Comparison of ENCODE assay signal across 25 cellular contexts in genomic region chrY:14644161-14644952, GRCh38.
DNase-seq lines count a peak whose midpoint lies in the region; ATAC-seq, FAIRE-seq and TF ChIP-seq lines count a peak whose summit lies in the region.
"Had no signal": no experiment of that assay in that cellular context is flagged by ENCODE, and none has a peak within 500 bp of the region (broad histone marks: within the 10 kb centered on the region; RNA-seq: fewer than 3 reads in every experiment).

No MANE protein-coding gene starts in this region.

- ATAC-seq in HepG2 (peak; percentile 51; the same call in 2 of the 3 replicates), right lobe of liver (no peak), RWPE2 (ENCODE audit: low read depth) (peak; percentile 88), HG02571 (IDR thresholded peaks at IDR 0.05; ENCODE audit: unreplicated experiment) (no peak)
- ATAC-seq: activated CD4-positive, alpha-beta T cell treated with anti-CD3 and anti-CD28 coated beads for 36 hours; left colon; naive thymus-derived CD8-positive, alpha-beta T cell; right cardiac atrium; upper lobe of right lung had no signal

- no peak overlapping the region for H4K8ac ChIP-seq in trophoblast cell (ENCODE audit: low read depth, low read length)

- no peak overlapping the region for H3K23ac ChIP-seq in trophoblast cell (ENCODE audit: low read length)

- H3K4me1 ChIP-seq in HepG2 (ENCODE audit: insufficient read depth, low read length) (peaks cover 26% of the 10 kb centered on the region), right lobe of liver (no peaks in the 10 kb centered on the region), RWPE2 (ENCODE audit: insufficient read depth, poor library complexity, severe bottlenecking) (peaks cover 9% of the 10 kb centered on the region), trophoblast cell (ENCODE audit: control insufficient read depth in 1 of 2, insufficient read depth in 2 of 2, low read length in 2 of 2) (no peaks in the 10 kb centered on the region)
- H3K4me1 ChIP-seq: esophagus squamous epithelium, upper lobe of right lung had no signal

- no peak overlapping the region for H2BK5ac ChIP-seq in trophoblast cell (ENCODE audit: low read depth, low read length, poor library complexity)

- CTCF ChIA-PET in HepG2 (lab: Yijun Ruan, JAX; ENCODE audit: low intra/inter-chr PET ratio, low total read pairs), result no interaction called here

- H3K4ac ChIP-seq in trophoblast cell (ENCODE audit: low read depth, low read length), result no peak overlapping the region

- in situ Hi-C loops in HepG2 (cut with HindIII; ENCODE audit: extremely low pct_ligation_motif_present, low pct_unique_long_range_greater_than_20kb), result no loop called here

- no peak overlapping the region for H4K12ac ChIP-seq in trophoblast cell (ENCODE audit: low read depth, low read length)

- TF ChIP-seq RAD21 in HepG2 (CRISPR knock-in tag; IDR thresholded peaks at IDR 0.05), result no peak

- no peak for TF ChIP-seq POLR2A in HepG2 (IDR thresholded peaks at IDR 0.05; ENCODE audit: insufficient read depth in 1 of 2, low read depth in 2 of 2, low read length in 2 of 2)
- TF ChIP-seq POLR2A in right lobe of liver (IDR thresholded peaks at IDR 0.05), result no peak

- H3K36me3 ChIP-seq in HepG2 (replicated peaks in 1 of 2; ENCODE audit: control insufficient read depth in 1 of 2, insufficient read depth in 2 of 2, low read length in 2 of 2) (no peaks in the 10 kb centered on the region), right lobe of liver (no peaks in the 10 kb centered on the region), RWPE2 (ENCODE audit: low read depth) (no peaks in the 10 kb centered on the region), trophoblast cell (ENCODE audit: control insufficient read depth in 1 of 2, insufficient read depth in 2 of 2, low read length in 2 of 2) (peaks cover 0 to 6% of the 10 kb centered on the region in 2 experiments)
- H3K36me3 ChIP-seq: esophagus squamous epithelium, upper lobe of right lung had no signal

- H3K79me2 ChIP-seq in HepG2 (ENCODE audit: insufficient read depth, low read length) (no peaks in the 10 kb centered on the region), trophoblast cell (ENCODE audit: control insufficient read depth, insufficient read depth, low read length, poor library complexity) (no peaks in the 10 kb centered on the region)

- H2AK5ac ChIP-seq in trophoblast cell (ENCODE audit: low read length), result no peak overlapping the region

- H3K27me3 ChIP-seq in HepG2 (ENCODE audit: control insufficient read depth in 1 of 2, insufficient read depth in 2 of 2, low read length in 2 of 2) (no peaks in the 10 kb centered on the region), right lobe of liver (no peaks in the 10 kb centered on the region), RWPE2 (ENCODE audit: insufficient read depth, poor library complexity, severe bottlenecking) (no peaks in the 10 kb centered on the region), trophoblast cell (ENCODE audit: insufficient read depth, low read length) (no peaks in the 10 kb centered on the region)
- H3K27me3 ChIP-seq: esophagus squamous epithelium, upper lobe of right lung had no signal

- no TSS peak for BruUV-seq in HepG2 (replicated peaks; lab: Mats Ljungman, UMichigan)

- intact Hi-C loops in HepG2 (cut with micrococcal nuclease; ENCODE audit: unreplicated experiment), result no loop called here
- intact Hi-C loops in right lobe of liver (cut with DNase I), result no loop called here

- H3K9me3 ChIP-seq in HepG2 (ENCODE audit: low read length) (no peaks in the 10 kb centered on the region), right lobe of liver (no peaks in the 10 kb centered on the region), RWPE2 (ENCODE audit: severe bottlenecking) (no peaks in the 10 kb centered on the region), trophoblast cell (ENCODE audit: insufficient read depth, low read depth, low read length) (no peaks in the 10 kb centered on the region)
- H3K9me3 ChIP-seq: esophagus squamous epithelium, upper lobe of right lung had no signal

- DNase-seq in HepG2 (ENCODE audit: low spot score) (peak; percentile 12), right lobe of liver (no peak), RWPE2 (ENCODE audit: low spot score) (no peak), fibroblast of pulmonary artery (ENCODE audit: low read depth) (peak; percentile 50), stromal cell of bone marrow (ENCODE audit: low read depth) (peak; percentile 28), trophoblast cell (no peak), occipital lobe (lab: John Stamatoyannopoulos, UW) (no peak)
- DNase-seq: 8988T; activated CD4-positive, alpha-beta T cell treated with anti-CD3 and anti-CD28 coated beads for 36 hours; activated naive CD4-positive, alpha-beta T cell treated with anti-CD3 and anti-CD28 coated beads for 36 hours; activated T-cell treated with anti-CD3 and anti-CD28 coated beads, Interleukin-2, amount 50 U/mL, for 48 hours; amygdala; esophagus squamous epithelium; H9; Kasumi-1; left colon; naive thymus-derived CD8-positive, alpha-beta T cell; NCI-H1092 treated with DMSO at 0.1 percent for 48 hours; NCI-H2081 treated with DMSO at 0.1 percent for 48 hours; NCI-H510A treated with DMSO at 0.1 percent for 48 hours; right cardiac atrium; stimulated activated CD4-positive, alpha-beta T cell treated with anti-CD3 and anti-CD28 coated beads, Interleukin-15, amount 100 ng/mL, for 24 hours; upper lobe of right lung had no signal

- WGBS in HepG2 (ENCODE audit: low lambda C conversion rate), result 68% methylated on average over 5 of the region's 6 CpGs
- WGBS in right lobe of liver (ENCODE audit: insufficient coverage, low coverage, low lambda C conversion rate, missing lambda C conversion rate), result no CpG with 5 or more reads among the region's 6 CpGs
- WGBS in trophoblast cell (ENCODE audit: extremely low coverage, insufficient coverage, insufficient read length), result no CpG with 5 or more reads among the region's 6 CpGs

- TF ChIP-seq EP300 in HepG2 (IDR thresholded peaks at IDR 0.05; ENCODE audit: low read depth in 2 of 2, low read length in 2 of 2), result no peak
- TF ChIP-seq EP300 in HepG2 (CRISPR knock-in tag; IDR thresholded peaks at IDR 0.05; ENCODE audit: borderline replicate concordance), result no peak

- no peak for FAIRE-seq in HepG2 (lab: Jason Lieb, UNC)
- FAIRE-seq: D721Med had no signal

- no peak for TF ChIP-seq CTCF in HepG2 (CRISPR knock-in tag; IDR thresholded peaks at IDR 0.05)
- TF ChIP-seq CTCF in right lobe of liver (IDR thresholded peaks at IDR 0.05), result no peak
- no peak for TF ChIP-seq CTCF in RWPE2 (IDR thresholded peaks at IDR 0.05; ENCODE audit: poor library complexity, severe bottlenecking)
- TF ChIP-seq CTCF in fibroblast of pulmonary artery (IDR thresholded peaks at IDR 0.05; ENCODE audit: low read length, missing control alignments), result no peak

- no peak overlapping the region for H3K27ac ChIP-seq in HepG2 (ENCODE audit: extremely low read length, insufficient read depth, low read length)
- H3K27ac ChIP-seq in right lobe of liver, result no peak overlapping the region
- peak overlapping the region; percentile 29 for H3K27ac ChIP-seq in RWPE2 (ENCODE audit: poor library complexity, severe bottlenecking)
- no peak overlapping the region for H3K27ac ChIP-seq in trophoblast cell (ENCODE audit: low read depth, low read length)
- H3K27ac ChIP-seq: esophagus squamous epithelium, upper lobe of right lung had no signal

- H4K91ac ChIP-seq in trophoblast cell (ENCODE audit: low read depth, low read length), result no peak overlapping the region

- H3K79me1 ChIP-seq in trophoblast cell (ENCODE audit: low read length), result no peaks in the 10 kb centered on the region

- no peak overlapping the region for H3K18ac ChIP-seq in trophoblast cell (ENCODE audit: low read length)

- POLR2A ChIA-PET in HepG2 (lab: Yijun Ruan, JAX), result no interaction called here

- H3K4me2 ChIP-seq in HepG2 (ENCODE audit: low read depth, low read length), result no peak overlapping the region
- no peak overlapping the region for H3K4me2 ChIP-seq in trophoblast cell (ENCODE audit: low read length)

- H3K9ac ChIP-seq in HepG2 (ENCODE audit: insufficient read depth, low read depth, low read length) (no peak overlapping the region), trophoblast cell (ENCODE audit: low read length) (no peak overlapping the region)

- no peak overlapping the region for H3K14ac ChIP-seq in trophoblast cell (ENCODE audit: low read length)

- H2AFZ ChIP-seq in HepG2 (ENCODE audit: low read length), result no peak overlapping the region
- H2AFZ ChIP-seq in trophoblast cell (ENCODE audit: insufficient read depth, low read length, poor library complexity), result no peak overlapping the region

- H2BK120ac ChIP-seq in trophoblast cell (ENCODE audit: insufficient read depth, low read length, poor library complexity), result no peak overlapping the region

- H2BK12ac ChIP-seq in trophoblast cell (ENCODE audit: low read length), result no peak overlapping the region

- H3K4me3 ChIP-seq in HepG2 (replicated peaks in 1 of 3; ENCODE audit: insufficient read depth in 1 of 3, low read depth in 2 of 3, low read length in 3 of 3) (no peak overlapping the region), right lobe of liver (no peak overlapping the region), RWPE2 (ENCODE audit: severe bottlenecking) (no peak overlapping the region), fibroblast of pulmonary artery (replicated peaks; ENCODE audit: low read depth, low read length) (no peak overlapping the region), trophoblast cell (ENCODE audit: low read depth, low read length) (no peak overlapping the region)
- H3K4me3 ChIP-seq: esophagus squamous epithelium, upper lobe of right lung had no signal

- H4K20me1 ChIP-seq in HepG2 (ENCODE audit: insufficient read depth, low read length), result no peaks in the 10 kb centered on the region

TF ChIP-seq in HepG2, 621 proteins besides CTCF, POLR2A, EP300 and RAD21 (continues in another document):
- peak; percentile 26; the same call in 1 of the 2 replicates for TF ChIP-seq TBX2 (CRISPR knock-in tag; IDR thresholded peaks at IDR 0.05; ENCODE audit: borderline replicate concordance)

Comparison
In these comparisons a context has a peak if more than half of its experiments do, and no peak if none do; other contexts are left out.
1. ATAC-seq: peak in HepG2 (single experiment) and RWPE2 (single experiment); none in right lobe of liver (0 of 4) and HG02571 (single experiment).
2. DNase-seq: peak in HepG2 (single experiment), fibroblast of pulmonary artery (single experiment) and stromal cell of bone marrow (single experiment); none in right lobe of liver (0 of 3), RWPE2 (single experiment), trophoblast cell (0 of 2) and occipital lobe (single experiment).